In the genomic region with DNA sequence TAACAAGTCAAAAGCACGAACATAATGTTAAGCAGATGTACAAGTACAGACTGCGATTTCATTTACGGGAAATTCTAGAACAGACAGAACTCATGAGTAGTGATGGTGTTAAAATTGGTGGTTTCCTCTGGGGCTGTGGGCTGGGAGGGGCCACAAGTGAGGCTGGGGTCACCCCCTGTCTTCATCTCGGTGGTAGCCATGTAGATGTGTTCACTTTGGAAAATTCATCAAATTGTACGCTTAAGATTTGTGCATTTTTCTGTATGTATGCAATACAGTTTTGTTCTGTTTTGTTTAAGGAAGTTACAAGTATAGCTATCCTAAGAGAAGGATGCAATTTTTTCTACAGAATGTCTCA, we compare ENCODE assay signal across 8 cellular contexts. TPM values are rescaled to one million over a fixed set of nuclear protein-coding genes. Genes with fewer than 3 reads are reported as not detected.
DNase-seq lines count a peak whose midpoint lies in the region; ATAC-seq and TF ChIP-seq lines count a peak whose summit lies in the region.

No MANE protein-coding gene starts in this region.

- intact Hi-C loops in MCF 10A (cut with micrococcal nuclease) = loop anchor here (1.0 kb wide), 2 partner anchors 45 to 156 kb away; a partner anchor contains a TSS
- intact Hi-C loops in mucosa of descending colon (cut with DNase I, micrococcal nuclease) = no loop called here

- peaks cover 25% of the 10 kb centered on the region for H3K4me1 Mint-ChIP-seq in MCF 10A (ENCODE audit: insufficient read depth, unreplicated experiment)

- no peaks in the 10 kb centered on the region for H3K9me3 Mint-ChIP-seq in MCF 10A (ENCODE audit: unreplicated experiment)

- peaks cover 6% of the 10 kb centered on the region for H3K36me3 Mint-ChIP-seq in MCF 10A (ENCODE audit: insufficient read depth, unreplicated experiment)

- H3K4me3 ChIP-seq in BE2C (ENCODE audit: low read depth, low read length) = peak overlapping the region; percentile 87
- peak overlapping the region; percentile 79 for H3K4me3 ChIP-seq in mucosa of descending colon

- peak; percentile 7 for ATAC-seq in HG02970 (IDR thresholded peaks at IDR 0.05; ENCODE audit: low FRiP score, unreplicated experiment)
- no peak for ATAC-seq in mucosa of descending colon
- ATAC-seq in GM21360 (IDR thresholded peaks at IDR 0.05; ENCODE audit: unreplicated experiment) = no peak
- ATAC-seq in HG03571 (IDR thresholded peaks at IDR 0.05; ENCODE audit: unreplicated experiment) = no peak

- no TSS peak for BruUV-seq in MCF 10A (replicated peaks; lab: Mats Ljungman, UMichigan)

- H3K9me3 ChIP-seq in BE2C (no peaks in the 10 kb centered on the region), mucosa of descending colon (no peaks in the 10 kb centered on the region)

- H3K4me1 ChIP-seq in BE2C = no peaks in the 10 kb centered on the region
- H3K4me1 ChIP-seq in mucosa of descending colon (ENCODE audit: low read depth) = peaks cover 15% of the 10 kb centered on the region

- peak overlapping the region; percentile 91 for H3K27ac Mint-ChIP-seq in MCF 10A (ENCODE audit: low read depth, unreplicated experiment)

- POLR2A ChIA-PET in MCF 10A (lab: Yijun Ruan, JAX) = interaction anchor here (0.7 to 3.3 kb wide), 14 partner anchors 10 to 215 kb away, joined by 3 to 22 read pairs (median 8); a partner anchor contains a TSS

- no peaks in the 10 kb centered on the region for H3K27me3 ChIP-seq in BE2C

- DNase-seq in BE2C = no peak
- no peak for DNase-seq in MCF 10A (ENCODE audit: unreplicated experiment)
- no peak for DNase-seq in mucosa of descending colon
- no peak for DNase-seq in DMS153 treated with DMSO at 0.1 percent for 48 hours (lab: John Stamatoyannopoulos, UW; ENCODE audit: unreplicated experiment)
- no peak for DNase-seq in Kasumi-1 (lab: John Stamatoyannopoulos, UW)

- peak overlapping the region; percentile 93 for H3K4me3 Mint-ChIP-seq in MCF 10A (ENCODE audit: unreplicated experiment)

- peaks cover 4% of the 10 kb centered on the region; the same call in 1 of the 2 replicates for H3K36me3 ChIP-seq in BE2C
- H3K36me3 ChIP-seq in mucosa of descending colon (ENCODE audit: low read depth) = no peaks in the 10 kb centered on the region

- no peak for TF ChIP-seq CTCF in BE2C (IDR thresholded peaks at IDR 0.05; ENCODE audit: low read depth, low read length)
- TF ChIP-seq CTCF in MCF 10A (IDR thresholded peaks at IDR 0.05; ENCODE audit: unreplicated experiment) = no peak
- TF ChIP-seq CTCF in mucosa of descending colon (IDR thresholded peaks at IDR 0.05) = no peak

- no peaks in the 10 kb centered on the region for H3K27me3 Mint-ChIP-seq in MCF 10A (ENCODE audit: insufficient read depth, unreplicated experiment)

- CTCF ChIA-PET in MCF 10A (lab: Yijun Ruan, JAX) = interaction anchor here (1.6 kb wide), 1 partner anchor 78 kb away, joined by 4 read pairs; no protein-coding TSS in a partner anchor

RNA-seq across cellular contexts. Expression of a gene that starts 0.5 kb away (rescaled TPM):
- 148 TPM for polyA plus RNA-seq in BE2C (2012; ENCODE audit: insufficient read depth, insufficient read length, low read depth)
- total RNA-seq in MCF 10A (2022) (63.2 and 70.7 TPM in 2 replicates), mucosa of descending colon (10 to 100 TPM; 61.3 to 81.0 (median 63.5) TPM)

RNA-seq across cellular contexts. Expression of a gene that starts 44.4 kb away (rescaled TPM):
- 25.5 TPM for polyA plus RNA-seq in BE2C (2012; ENCODE audit: insufficient read depth, insufficient read length, low read depth)
- total RNA-seq in MCF 10A (2022) (34.4 and 36.4 TPM in 2 replicates), mucosa of descending colon (10 to 100 TPM; 47.7 to 59.8 (median 54.4) TPM)
